ENCODE assay signal across 1 cellular context in genomic region chr10:74176380-74177139, GRCh38.
A peak's percentile ranks its signal among the peaks of the same experiment; 100 is the strongest.
TF ChIP-seq lines count a peak whose summit lies in the region.

No MANE protein-coding gene starts in this region.

TF ChIP-seq in K562, 482 proteins besides CTCF, POLR2A, EP300 and RAD21 (continued from another document and continues in another):
- TF ChIP-seq ZNF395 (CRISPR knock-in tag; IDR thresholded peaks at IDR 0.05) = peak; percentile 97
- peak; percentile 96 for TF ChIP-seq MYC (IDR thresholded peaks at IDR 0.05; ENCODE audit: low read depth, low read length)
- peak; percentile 84; the same call in 1 of the 2 replicates for TF ChIP-seq MYC (CRISPR knock-in tag; IDR thresholded peaks at IDR 0.05; ENCODE audit: borderline replicate concordance, low read depth)
- no peak for TF ChIP-seq ZBTB34 (CRISPR knock-in tag; IDR thresholded peaks at IDR 0.05)
- TF ChIP-seq GTF2A2 (tag; IDR thresholded peaks at IDR 0.05) = no peak
- peak; percentile 84 to 89; a peak in 3 of 4 replicates for TF ChIP-seq UBTF (IDR thresholded peaks at IDR 0.05; ENCODE audit: borderline replicate concordance in 1 of 2, low read depth in 2 of 2, low read length in 2 of 2)
- peak; percentile 89 for TF ChIP-seq RFX1 (IDR thresholded peaks at IDR 0.05)
- TF ChIP-seq CBFA2T2 (conservative IDR thresholded peaks at IDR 0.05) = peak; percentile 74
- peak; percentile 61; the same call in 1 of the 2 replicates for TF ChIP-seq ZNF239 (CRISPR knock-in tag; IDR thresholded peaks at IDR 0.05)
- 0 out of 2 replicates have a peak, but pooled peaks have one; percentile 19 for TF ChIP-seq SMARCC2 (IDR thresholded peaks at IDR 0.05; ENCODE audit: low read depth)
- TF ChIP-seq FOXJ2 (tag; IDR thresholded peaks at IDR 0.05) = no peak
- TF ChIP-seq ZBTB2 (IDR thresholded peaks at IDR 0.05) = no peak
- no peak for TF ChIP-seq SETDB1 (IDR thresholded peaks at IDR 0.05; ENCODE audit: low read length)
- no peak for TF ChIP-seq SNIP1 (IDR thresholded peaks at IDR 0.05; ENCODE audit: low read depth)
- TF ChIP-seq RBM15 (IDR thresholded peaks at IDR 0.05; ENCODE audit: insufficient read depth, low read length) = no peak
- TF ChIP-seq, protein P1, sequence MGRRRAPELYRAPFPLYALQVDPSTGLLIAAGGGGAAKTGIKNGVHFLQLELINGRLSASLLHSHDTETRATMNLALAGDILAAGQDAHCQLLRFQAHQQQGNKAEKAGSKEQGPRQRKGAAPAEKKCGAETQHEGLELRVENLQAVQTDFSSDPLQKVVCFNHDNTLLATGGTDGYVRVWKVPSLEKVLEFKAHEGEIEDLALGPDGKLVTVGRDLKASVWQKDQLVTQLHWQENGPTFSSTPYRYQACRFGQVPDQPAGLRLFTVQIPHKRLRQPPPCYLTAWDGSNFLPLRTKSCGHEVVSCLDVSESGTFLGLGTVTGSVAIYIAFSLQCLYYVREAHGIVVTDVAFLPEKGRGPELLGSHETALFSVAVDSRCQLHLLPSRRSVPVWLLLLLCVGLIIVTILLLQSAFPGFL (CRISPR knock-in tag; IDR thresholded peaks at IDR 0.05) = no peak
- no peak for TF ChIP-seq PATZ1 (CRISPR knock-in tag; IDR thresholded peaks at IDR 0.05; ENCODE audit: borderline replicate concordance)
- no peak for TF ChIP-seq CBX8 (IDR thresholded peaks at IDR 0.05; ENCODE audit: borderline replicate concordance, extremely low read depth, low read depth, low read length, poor library complexity, severe bottlenecking)
- peak; percentile 91 for TF ChIP-seq ZNF644 (tag; IDR thresholded peaks at IDR 0.05; ENCODE audit: low read depth)
- 0 out of 2 replicates have a peak, but pooled peaks have one; percentile 9 for TF ChIP-seq MIER1 (IDR thresholded peaks at IDR 0.05; ENCODE audit: low read depth)
- TF ChIP-seq ZNF431 (CRISPR knock-in tag; IDR thresholded peaks at IDR 0.05) = peak; percentile 83; the same call in 1 of the 2 replicates
- TF ChIP-seq TAF15 (IDR thresholded peaks at IDR 0.05; ENCODE audit: low read depth, low read length) = no peak
- TF ChIP-seq SMAD3 (CRISPR knock-in tag; conservative IDR thresholded peaks at IDR 0.05) = peak; percentile 84
- no peak for TF ChIP-seq PURB (CRISPR knock-in tag; IDR thresholded peaks at IDR 0.05; ENCODE audit: low read depth)
- TF ChIP-seq KDM5B (IDR thresholded peaks at IDR 0.05; ENCODE audit: insufficient replicate concordance, low read depth, low read length) = peak; percentile 88
- TF ChIP-seq TRIM25 (IDR thresholded peaks at IDR 0.05; ENCODE audit: borderline replicate concordance) = no peak
- 0 out of 2 replicates have a peak, but pooled peaks have one; percentile 27 for TF ChIP-seq CEBPB (tag; IDR thresholded peaks at IDR 0.05)
- TF ChIP-seq NFIC (IDR thresholded peaks at IDR 0.05) = peak; percentile 73
- TF ChIP-seq ZNF766 (CRISPR knock-in tag; conservative IDR thresholded peaks at IDR 0.05) = peak; percentile 82
- TF ChIP-seq, protein P2, sequence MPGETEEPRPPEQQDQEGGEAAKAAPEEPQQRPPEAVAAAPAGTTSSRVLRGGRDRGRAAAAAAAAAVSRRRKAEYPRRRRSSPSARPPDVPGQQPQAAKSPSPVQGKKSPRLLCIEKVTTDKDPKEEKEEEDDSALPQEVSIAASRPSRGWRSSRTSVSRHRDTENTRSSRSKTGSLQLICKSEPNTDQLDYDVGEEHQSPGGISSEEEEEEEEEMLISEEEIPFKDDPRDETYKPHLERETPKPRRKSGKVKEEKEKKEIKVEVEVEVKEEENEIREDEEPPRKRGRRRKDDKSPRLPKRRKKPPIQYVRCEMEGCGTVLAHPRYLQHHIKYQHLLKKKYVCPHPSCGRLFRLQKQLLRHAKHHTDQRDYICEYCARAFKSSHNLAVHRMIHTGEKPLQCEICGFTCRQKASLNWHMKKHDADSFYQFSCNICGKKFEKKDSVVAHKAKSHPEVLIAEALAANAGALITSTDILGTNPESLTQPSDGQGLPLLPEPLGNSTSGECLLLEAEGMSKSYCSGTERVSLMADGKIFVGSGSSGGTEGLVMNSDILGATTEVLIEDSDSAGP (CRISPR knock-in tag; IDR thresholded peaks at IDR 0.05) = no peak
- no peak for TF ChIP-seq ZNF408 (CRISPR knock-in tag; IDR thresholded peaks at IDR 0.05; ENCODE audit: low read depth)
- TF ChIP-seq CCNT2 (IDR thresholded peaks at IDR 0.05; ENCODE audit: borderline replicate concordance, extremely low read depth, insufficient read length, low read depth, low read length) = peak; percentile 93
- 0 out of 2 replicates have a peak, but pooled peaks have one; percentile 72 for TF ChIP-seq ZNF197 (CRISPR knock-in tag; IDR thresholded peaks at IDR 0.05; ENCODE audit: low read depth)
- no peak for TF ChIP-seq ZNF696 (CRISPR knock-in tag; conservative IDR thresholded peaks at IDR 0.05)
- TF ChIP-seq, protein P3, sequence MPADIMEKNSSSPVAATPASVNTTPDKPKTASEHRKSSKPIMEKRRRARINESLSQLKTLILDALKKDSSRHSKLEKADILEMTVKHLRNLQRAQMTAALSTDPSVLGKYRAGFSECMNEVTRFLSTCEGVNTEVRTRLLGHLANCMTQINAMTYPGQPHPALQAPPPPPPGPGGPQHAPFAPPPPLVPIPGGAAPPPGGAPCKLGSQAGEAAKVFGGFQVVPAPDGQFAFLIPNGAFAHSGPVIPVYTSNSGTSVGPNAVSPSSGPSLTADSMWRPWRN (IDR thresholded peaks at IDR 0.05; ENCODE audit: low read depth) = peak; percentile 53
- TF ChIP-seq ZNF217 (CRISPR knock-in tag; IDR thresholded peaks at IDR 0.05) = no peak
- peak; percentile 97; the same call in 1 of the 2 replicates for TF ChIP-seq NFRKB (IDR thresholded peaks at IDR 0.05; ENCODE audit: low read depth)
- no peak for TF ChIP-seq CC2D1A (IDR thresholded peaks at IDR 0.05)
- TF ChIP-seq ZNF175 (CRISPR knock-in tag; IDR thresholded peaks at IDR 0.05; ENCODE audit: low read depth) = peak; percentile 39; the same call in 1 of the 2 replicates
- no peak for TF ChIP-seq ZNF445 (CRISPR knock-in tag; IDR thresholded peaks at IDR 0.05; ENCODE audit: low read depth)
- TF ChIP-seq ZFP36 (IDR thresholded peaks at IDR 0.05; ENCODE audit: low read depth, low read length, partially characterized antibody) = no peak
- TF ChIP-seq HNRNPUL1 (IDR thresholded peaks at IDR 0.05; ENCODE audit: low read length) = no peak
- peak; percentile 99 for TF ChIP-seq ZNF592 (IDR thresholded peaks at IDR 0.05)
- peak; percentile 72; the same call in 1 of the 2 replicates for TF ChIP-seq POLR2H (tag; IDR thresholded peaks at IDR 0.05; ENCODE audit: low read depth)
- no peak for TF ChIP-seq U2AF2 (optimal IDR thresholded peaks at IDR 0.05; ENCODE audit: low read depth, low read length)
- no peak for TF ChIP-seq RFX7 (CRISPR knock-in tag; IDR thresholded peaks at IDR 0.05)
